In genomic region chr16:14632693-14633569, GRCh38 we compare ENCODE assay signal across 8 cellular contexts. TPM values are rescaled to one million over a fixed set of nuclear protein-coding genes. Genes with fewer than 3 reads are reported as not detected.
A peak's percentile ranks its signal among the peaks of the same experiment; 100 is the strongest.
DNase-seq lines count a peak whose midpoint lies in the region; FAIRE-seq and TF ChIP-seq lines count a peak whose summit lies in the region.

Gene BFAR, plus strand, starts transcription at chr16:14632951. Its CDS starts 11,396 bp downstream, at chr16:14644347.

- H3K4me3 ChIP-seq in HFF-Myc (replicated peaks; ENCODE audit: low read depth, low read length) (peak within 1 kb of the TSS; percentile 82), neutrophil (ENCODE audit: low read depth in 1 of 2, low read length in 1 of 2) (peak within 1 kb of the TSS; percentile 91 to 96)

- no peaks in the 10 kb centered on the region for H3K36me3 ChIP-seq in neutrophil

- CTCF ChIA-PET in activated naive CD4-positive, alpha-beta T cell treated with anti-CD3 and anti-CD28 coated beads for 36 hours (lab: Charles Lee), result interaction anchor here (0.7 kb wide), 2 partner anchors 383 to 713 kb away, joined by 3 to 4 read pairs; partner anchors contain the start of gene ERCC4

- no peaks in the 10 kb centered on the region for H3K9me3 Mint-ChIP-seq in activated naive CD4-positive, alpha-beta T cell treated with anti-CD3 and anti-CD28 coated beads for 36 hours

- no peak for FAIRE-seq in frontal cortex (lab: Jason Lieb, UNC)

- peak within 1 kb of the TSS; percentile 96 for H3K27ac Mint-ChIP-seq in activated naive CD4-positive, alpha-beta T cell treated with anti-CD3 and anti-CD28 coated beads for 36 hours

- H3K27ac ChIP-seq in neutrophil, result peak within 1 kb of the TSS; percentile 92
- H3K27ac ChIP-seq in substantia nigra (ENCODE audit: low read depth, low read length, poor library complexity, severe bottlenecking), result peak within 1 kb of the TSS; percentile 84

- peaks cover 42% of the 10 kb centered on the region in 2 experiments for H3K4me1 ChIP-seq in neutrophil (ENCODE audit: control insufficient read depth in 1 of 2, insufficient read depth in 1 of 2, low read depth in 1 of 2, low read length in 1 of 2)

- no peaks in the 10 kb centered on the region for H3K27me3 ChIP-seq in neutrophil

- peaks cover 57% of the 10 kb centered on the region for H3K4me1 Mint-ChIP-seq in activated naive CD4-positive, alpha-beta T cell treated with anti-CD3 and anti-CD28 coated beads for 36 hours (ENCODE audit: low read depth)

- H3K36me3 Mint-ChIP-seq in activated naive CD4-positive, alpha-beta T cell treated with anti-CD3 and anti-CD28 coated beads for 36 hours (ENCODE audit: low read depth), result peaks cover 5% of the 10 kb centered on the region

- H3K4me3 Mint-ChIP-seq in activated naive CD4-positive, alpha-beta T cell treated with anti-CD3 and anti-CD28 coated beads for 36 hours, result peak within 1 kb of the TSS; percentile 100

- no peaks in the 10 kb centered on the region for H3K27me3 Mint-ChIP-seq in activated naive CD4-positive, alpha-beta T cell treated with anti-CD3 and anti-CD28 coated beads for 36 hours (ENCODE audit: low read depth)

- no peak for TF ChIP-seq CTCF in HFF-Myc (IDR thresholded peaks at IDR 0.05; ENCODE audit: low read depth, low read length, missing control alignments)
- TF ChIP-seq CTCF in neutrophil (IDR thresholded peaks at IDR 0.05), result no peak

- H3K9me3 ChIP-seq in neutrophil, result no peaks in the 10 kb centered on the region

- peak; percentile 99 for DNase-seq in GM03348 (ENCODE audit: low spot score)
- peak; percentile 84 for DNase-seq in HFF-Myc (ENCODE audit: extremely low read depth, low read depth)
- DNase-seq in NAMALWA (ENCODE audit: low spot score), result peak; percentile 98
- DNase-seq in SK-N-DZ (ENCODE audit: low spot score), result peak; percentile 97
- DNase-seq in activated naive CD4-positive, alpha-beta T cell treated with anti-CD3 and anti-CD28 coated beads for 36 hours, result peak; percentile 98
- peak; percentile 90 to 92 for DNase-seq in frontal cortex (ENCODE audit: low spot score in 2 of 2)
- peak; percentile 87 to 99 (median 98) for DNase-seq in substantia nigra (lab: John Stamatoyannopoulos, UW)

- intact Hi-C loops in activated naive CD4-positive, alpha-beta T cell treated with anti-CD3 and anti-CD28 coated beads for 36 hours (cut with micrococcal nuclease), result loop anchor here (5.0 kb wide), 6 partner anchors 326 to 1329 kb away; no protein-coding TSS in a partner anchor

RNA-seq across cellular contexts. Expression of gene BFAR, which starts in this region (rescaled TPM):
- 83.9 and 162 TPM in 2 replicates for polyA plus RNA-seq in SK-N-DZ (2014; cell fraction: cytosol; rRNA removed)
- polyA plus RNA-seq in SK-N-DZ (2014; cell fraction: nucleus; rRNA removed), result 22.2 and 24.2 TPM in 2 replicates
- 10 to 100 TPM; 41.9 to 44.6 TPM for total RNA-seq in activated naive CD4-positive, alpha-beta T cell treated with anti-CD3 and anti-CD28 coated beads for 36 hours
- total RNA-seq in frontal cortex, result 58.3 TPM

Comparison
In these comparisons a context has a peak if more than half of its experiments do, and no peak if none do; other contexts are left out.
1. Peak in every context shown above with its lines: DNase-seq, H3K4me3 ChIP-seq and H3K27ac ChIP-seq.